In the genomic region with DNA sequence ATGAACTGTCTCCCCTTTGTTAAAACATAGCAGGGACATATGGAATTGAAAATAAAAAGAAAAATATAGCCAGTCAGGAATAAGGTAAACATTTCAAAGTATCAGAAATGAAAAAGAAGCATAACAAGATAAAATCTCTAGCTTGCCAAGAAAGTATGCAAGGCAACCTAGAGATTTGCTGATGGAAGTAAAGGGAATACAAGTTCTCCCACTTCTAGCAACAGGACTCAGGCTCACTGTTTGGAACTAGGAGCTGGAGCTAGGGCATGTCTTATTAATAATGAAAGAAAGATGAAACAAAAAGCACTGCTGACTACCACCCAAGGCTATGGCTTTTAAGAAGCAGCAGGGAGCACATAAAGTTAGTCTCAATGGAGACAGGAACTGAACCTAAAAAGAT, we compare ENCODE assay signal across 28 cellular contexts.
"Had no signal": no experiment of that assay in that cellular context is flagged by ENCODE, and none has a peak within 500 bp of the region (broad histone marks: within the 10 kb centered on the region; RNA-seq: fewer than 3 reads in every experiment).

No MANE protein-coding gene starts in this region.

- H3K4me1 ChIP-seq: right lobe of liver had no signal

- H3K4me2 ChIP-seq: neural progenitor cell had no signal

- H3K27me3 ChIP-seq: neural progenitor cell, right lobe of liver had no signal

- H3K9me3 Mint-ChIP-seq: activated naive CD8-positive, alpha-beta T cell treated with anti-CD3 and anti-CD28 coated beads, Interleukin-2, amount 50 U/mL, for 24 hours had no signal

- H3K4me3 Mint-ChIP-seq: activated CD4-positive, alpha-beta T cell treated with anti-CD3 and anti-CD28 coated beads for 36 hours; activated CD8-positive, alpha-beta memory T cell treated with anti-CD3 and anti-CD28 coated beads, Interleukin-2, amount 10 ng/mL, durations not matched to agents 7 days and 5 days; activated CD8-positive, alpha-beta T cell treated with anti-CD3 and anti-CD28 coated beads, Interleukin-2, amount 10 ng/mL, durations not matched to agents 7 days and 5 days; activated naive CD4-positive, alpha-beta T cell treated with anti-CD3 and anti-CD28 coated beads, Interleukin-2, amount 50 U/mL, for 24 hours; activated naive CD8-positive, alpha-beta T cell treated with anti-CD3 and anti-CD28 coated beads, Interleukin-2, amount 50 U/mL, for 24 hours; dendritic cell treated with granulocyte-macrophage colony-stimulating factor and Interleukin-4, amounts not matched to agents 40 ng/mL and 50 ng/mL, for 4 days; naive thymus-derived CD8-positive, alpha-beta T cell; neural progenitor cell; stimulated activated effector memory CD8-positive, alpha-beta T cell treated with anti-CD3 and anti-CD28 coated beads, Interleukin-12 subunit alpha, Interleukin-12 subunit beta, amount 100 ng/mL, for 72 hours; stimulated activated naive CD8-positive, alpha-beta T cell treated with anti-CD3 and anti-CD28 coated beads, Interleukin-15, Interleukin-2, amounts not matched to agents 100 ng/mL and 50 ng/mL, for 24 hours; T-cell had no signal

- DNase-seq: activated CD4-positive, alpha-beta T cell treated with anti-CD3 and anti-CD28 coated beads for 36 hours; activated CD4-positive, CD25-positive, alpha-beta regulatory T cell; activated CD8-positive, alpha-beta memory T cell treated with anti-CD3 and anti-CD28 coated beads, Interleukin-2, amount 10 ng/mL, durations not matched to agents 7 days and 5 days; activated CD8-positive, alpha-beta T cell treated with anti-CD3 and anti-CD28 coated beads, Interleukin-2, amount 10 ng/mL, durations not matched to agents 7 days and 5 days; activated naive CD8-positive, alpha-beta T cell treated with anti-CD3 and anti-CD28 coated beads, Interleukin-2, amount 50 U/mL, for 24 hours; activated T-cell treated with anti-CD3 and anti-CD28 coated beads, Interleukin-2, amount 50 U/mL, for 48 hours; amygdala; central memory CD4-positive, alpha-beta T cell; effector CD8-positive, alpha-beta T cell; islet precursor cell; left cardiac atrium; left ventricle myocardium superior; naive thymus-derived CD8-positive, alpha-beta T cell; occipital lobe; posterior cingulate gyrus; right lobe of liver; stimulated activated CD4-positive, alpha-beta T cell treated with anti-CD3 and anti-CD28 coated beads, Interleukin-12 subunit alpha, Interleukin-12 subunit beta, amount 100 ng/mL, for 4 hours; stimulated activated CD4-positive, alpha-beta T cell treated with anti-CD3 and anti-CD28 coated beads, Interleukin-4, amount 100 ng/mL, for 24 hours; T-cell had no signal

- H3K36me3 Mint-ChIP-seq: activated CD8-positive, alpha-beta memory T cell treated with anti-CD3 and anti-CD28 coated beads, Interleukin-2, amount 10 ng/mL, durations not matched to agents 7 days and 5 days; activated naive CD4-positive, alpha-beta T cell treated with anti-CD3 and anti-CD28 coated beads, Interleukin-2, amount 50 U/mL, for 24 hours; stimulated activated effector memory CD8-positive, alpha-beta T cell treated with anti-CD3 and anti-CD28 coated beads, Interleukin-12 subunit alpha, Interleukin-12 subunit beta, amount 100 ng/mL, for 72 hours; T-cell had no signal

- H3K27ac ChIP-seq: epithelial cell of prostate, neural progenitor cell, right lobe of liver, skin epidermis, thoracic aorta had no signal

- ATAC-seq: activated CD4-positive, alpha-beta T cell treated with anti-CD3 and anti-CD28 coated beads for 36 hours; activated CD8-positive, alpha-beta memory T cell treated with anti-CD3 and anti-CD28 coated beads, Interleukin-2, amount 10 ng/mL, durations not matched to agents 7 days and 5 days; activated CD8-positive, alpha-beta T cell treated with anti-CD3 and anti-CD28 coated beads, Interleukin-2, amount 10 ng/mL, durations not matched to agents 7 days and 5 days; activated naive CD8-positive, alpha-beta T cell treated with anti-CD3 and anti-CD28 coated beads, Interleukin-2, amount 50 U/mL, for 24 hours; left cardiac atrium; left ventricle myocardium superior; naive thymus-derived CD8-positive, alpha-beta T cell; right lobe of liver; stimulated activated effector memory CD8-positive, alpha-beta T cell treated with anti-CD3 and anti-CD28 coated beads, Interleukin-12 subunit alpha, Interleukin-12 subunit beta, amount 100 ng/mL, for 72 hours; T-cell had no signal

- H3K27me3 Mint-ChIP-seq: activated CD4-positive, alpha-beta T cell treated with anti-CD3 and anti-CD28 coated beads for 36 hours; activated CD8-positive, alpha-beta memory T cell treated with anti-CD3 and anti-CD28 coated beads, Interleukin-2, amount 10 ng/mL, durations not matched to agents 7 days and 5 days; activated naive CD8-positive, alpha-beta T cell treated with anti-CD3 and anti-CD28 coated beads, Interleukin-2, amount 50 U/mL, for 24 hours; dendritic cell treated with granulocyte-macrophage colony-stimulating factor and Interleukin-4, amounts not matched to agents 40 ng/mL and 50 ng/mL, for 4 days; stimulated activated naive CD8-positive, alpha-beta T cell treated with anti-CD3 and anti-CD28 coated beads, Interleukin-15, Interleukin-2, amounts not matched to agents 100 ng/mL and 50 ng/mL, for 24 hours had no signal

- H3K4me3 ChIP-seq: neural progenitor cell, right lobe of liver, skin epidermis, thoracic aorta had no signal

- H3K9ac ChIP-seq: neural progenitor cell had no signal

- H3K27ac Mint-ChIP-seq: activated CD4-positive, alpha-beta T cell treated with anti-CD3 and anti-CD28 coated beads for 36 hours; activated CD8-positive, alpha-beta memory T cell treated with anti-CD3 and anti-CD28 coated beads, Interleukin-2, amount 10 ng/mL, durations not matched to agents 7 days and 5 days; activated CD8-positive, alpha-beta T cell treated with anti-CD3 and anti-CD28 coated beads, Interleukin-2, amount 10 ng/mL, durations not matched to agents 7 days and 5 days; activated naive CD4-positive, alpha-beta T cell treated with anti-CD3 and anti-CD28 coated beads, Interleukin-2, amount 50 U/mL, for 24 hours; activated naive CD8-positive, alpha-beta T cell treated with anti-CD3 and anti-CD28 coated beads, Interleukin-2, amount 50 U/mL, for 24 hours; activated T-helper 2 cell treated with anti-CD3 and anti-CD28 coated beads, Interferon-gamma antibody, Interleukin-2, Interleukin-4, amounts not matched to agents 10 μg/mL and 5 μg/mL and 100 μg/mL, durations not matched to agents 14 hours and 24 hours and 36 hours; dendritic cell treated with granulocyte-macrophage colony-stimulating factor and Interleukin-4, amounts not matched to agents 40 ng/mL and 50 ng/mL, for 4 days; naive thymus-derived CD8-positive, alpha-beta T cell; neural progenitor cell; stimulated activated effector memory CD8-positive, alpha-beta T cell treated with anti-CD3 and anti-CD28 coated beads, Interleukin-12 subunit alpha, Interleukin-12 subunit beta, amount 100 ng/mL, for 72 hours; stimulated activated naive CD8-positive, alpha-beta T cell treated with anti-CD3 and anti-CD28 coated beads, Interleukin-15, Interleukin-2, amounts not matched to agents 100 ng/mL and 50 ng/mL, for 24 hours; T-cell had no signal

- H3K36me3 ChIP-seq: right lobe of liver, thoracic aorta had no signal

- H3K4me1 Mint-ChIP-seq: activated CD4-positive, alpha-beta T cell treated with anti-CD3 and anti-CD28 coated beads for 36 hours; activated CD8-positive, alpha-beta memory T cell treated with anti-CD3 and anti-CD28 coated beads, Interleukin-2, amount 10 ng/mL, durations not matched to agents 7 days and 5 days; activated naive CD4-positive, alpha-beta T cell treated with anti-CD3 and anti-CD28 coated beads, Interleukin-2, amount 50 U/mL, for 24 hours; activated naive CD8-positive, alpha-beta T cell treated with anti-CD3 and anti-CD28 coated beads, Interleukin-2, amount 50 U/mL, for 24 hours; naive thymus-derived CD8-positive, alpha-beta T cell; stimulated activated effector memory CD8-positive, alpha-beta T cell treated with anti-CD3 and anti-CD28 coated beads, Interleukin-12 subunit alpha, Interleukin-12 subunit beta, amount 100 ng/mL, for 72 hours; T-cell had no signal
